15 cellular contexts compared by ENCODE assay signal in the genomic region with DNA sequence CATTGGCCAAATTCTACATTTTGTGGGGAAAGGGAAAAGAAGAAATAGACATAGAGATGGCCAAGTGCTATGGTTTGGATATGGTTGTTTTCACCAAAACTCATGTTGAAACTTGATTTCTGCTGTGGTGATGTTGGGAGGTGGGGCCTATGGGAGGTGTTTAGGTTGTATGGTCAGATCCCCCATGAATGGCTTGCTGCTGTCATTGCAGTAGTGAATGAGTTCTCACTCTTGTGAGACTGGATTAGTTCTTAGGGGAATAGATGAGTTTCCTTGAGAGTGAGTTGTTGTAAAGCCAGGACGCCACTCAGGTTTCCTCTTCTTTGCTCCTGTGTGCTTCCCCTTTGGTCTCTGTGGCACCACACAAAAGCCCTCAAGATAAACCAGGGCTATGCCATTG.
A peak's percentile ranks its signal among the peaks of the same experiment; 100 is the strongest.
DNase-seq lines count a peak whose midpoint lies in the region; ATAC-seq and TF ChIP-seq lines count a peak whose summit lies in the region.
"Had no signal": no experiment of that assay in that cellular context is flagged by ENCODE, and none has a peak within 500 bp of the region (broad histone marks: within the 10 kb centered on the region; RNA-seq: fewer than 3 reads in every experiment).

No MANE protein-coding gene starts in this region.

- H3K27me3 ChIP-seq in endodermal cell (ENCODE audit: control insufficient read depth, insufficient read depth, low read length, poor library complexity, severe bottlenecking) (no peaks in the 10 kb centered on the region), esophagus muscularis mucosa (no peaks in the 10 kb centered on the region)
- H3K27me3 ChIP-seq: BLaER1 treated with 17β-estradiol and CSF1 and Interleukin-3, amounts not matched to agents 10 nM and 100 nM had no signal

- H3K4me1 Mint-ChIP-seq in activated T-cell treated with anti-CD3 and anti-CD28 coated beads, Interleukin-2, amount 50 U/mL, for 72 hours (ENCODE audit: low read depth), result peaks cover 6% of the 10 kb centered on the region
- peaks cover 7% of the 10 kb centered on the region for H3K4me1 Mint-ChIP-seq in endodermal cell
- H3K4me1 Mint-ChIP-seq: CD4-positive, CD25-positive, alpha-beta regulatory T cell had no signal

- peaks cover 0 to 1% of the 10 kb centered on the region in 2 donors for H3K9me3 Mint-ChIP-seq in activated T-cell treated with anti-CD3 and anti-CD28 coated beads, Interleukin-2, amount 50 U/mL, for 72 hours
- H3K9me3 Mint-ChIP-seq in endodermal cell, result no peaks in the 10 kb centered on the region
- H3K9me3 Mint-ChIP-seq: CD4-positive, CD25-positive, alpha-beta regulatory T cell had no signal

- H3K4me3 Mint-ChIP-seq in activated T-cell treated with anti-CD3 and anti-CD28 coated beads, Interleukin-2, amount 50 U/mL, for 72 hours, result no peak overlapping the region
- H3K4me3 Mint-ChIP-seq in endodermal cell, result no peak overlapping the region
- H3K4me3 Mint-ChIP-seq: CD4-positive, CD25-positive, alpha-beta regulatory T cell had no signal

- intact Hi-C loops in OCI-LY7 (cut with micrococcal nuclease; ENCODE audit: unreplicated experiment), result no loop called here
- intact Hi-C loops in esophagus muscularis mucosa (cut with DNase I), result no loop called here

- H3K27me3 Mint-ChIP-seq in activated T-cell treated with anti-CD3 and anti-CD28 coated beads, Interleukin-2, amount 50 U/mL, for 72 hours (ENCODE audit: low read depth), result no peaks in the 10 kb centered on the region
- H3K27me3 Mint-ChIP-seq in endodermal cell (ENCODE audit: insufficient read depth), result no peaks in the 10 kb centered on the region

- no peak overlapping the region for H3K27ac ChIP-seq in OCI-LY7 (ENCODE audit: low read depth, low read length, poor library complexity, severe bottlenecking)
- no peak overlapping the region for H3K27ac ChIP-seq in endodermal cell (ENCODE audit: low read depth, low read length)
- H3K27ac ChIP-seq in esophagus muscularis mucosa (replicated peaks in 1 of 4), result no peak overlapping the region
- H3K27ac ChIP-seq: BLaER1 treated with 17β-estradiol and CSF1 and Interleukin-3, amounts not matched to agents 10 nM and 100 nM had no signal

- H3K4me2 ChIP-seq in OCI-LY7 (ENCODE audit: low read length), result no peak overlapping the region
- H3K4me2 ChIP-seq: BLaER1 treated with 17β-estradiol and CSF1 and Interleukin-3, amounts not matched to agents 10 nM and 100 nM had no signal

- no peak overlapping the region for H3K9ac ChIP-seq in endodermal cell (ENCODE audit: extremely low read depth, low read length, poor library complexity, severe bottlenecking)
- H3K9ac ChIP-seq: BLaER1 treated with 17β-estradiol and CSF1 and Interleukin-3, amounts not matched to agents 10 nM and 100 nM had no signal

- no peaks in the 10 kb centered on the region for H3K36me3 ChIP-seq in OCI-LY7 (ENCODE audit: insufficient read depth, low read length)
- H3K36me3 ChIP-seq in endodermal cell (ENCODE audit: control insufficient read depth, insufficient read depth, low read length), result no peaks in the 10 kb centered on the region
- no peaks in the 10 kb centered on the region for H3K36me3 ChIP-seq in esophagus muscularis mucosa
- H3K36me3 ChIP-seq: BLaER1 treated with 17β-estradiol and CSF1 and Interleukin-3, amounts not matched to agents 10 nM and 100 nM had no signal

- ATAC-seq in activated T-cell treated with anti-CD3 and anti-CD28 coated beads, Interleukin-2, amount 50 U/mL, for 72 hours (replicated peaks in 1 of 2), result peak; percentile 32 to 71
- ATAC-seq: HCT116 had no signal

- H3K9me3 ChIP-seq in OCI-LY7 (ENCODE audit: low read length) (no peaks in the 10 kb centered on the region), endodermal cell (ENCODE audit: control insufficient read depth, low read length) (no peaks in the 10 kb centered on the region), esophagus muscularis mucosa (no peaks in the 10 kb centered on the region)
- H3K9me3 ChIP-seq: BLaER1 treated with 17β-estradiol and CSF1 and Interleukin-3, amounts not matched to agents 10 nM and 100 nM had no signal

- BruUV-seq in OCI-LY7 (replicated peaks; lab: Mats Ljungman, UMichigan), result no TSS peak

- CTCF ChIA-PET in OCI-LY7 (lab: Charles Lee; ENCODE audit: unreplicated experiment), result no interaction called here

- H3K4me1 ChIP-seq in OCI-LY7 (ENCODE audit: insufficient read depth, low read length, poor library complexity, severe bottlenecking) (no peaks in the 10 kb centered on the region), endodermal cell (ENCODE audit: control insufficient read depth, insufficient read depth, low read length) (no peaks in the 10 kb centered on the region), esophagus muscularis mucosa (peaks cover 0 to 15% (median 6%) of the 10 kb centered on the region in 4 donors)
- H3K4me1 ChIP-seq: BLaER1 treated with 17β-estradiol and CSF1 and Interleukin-3, amounts not matched to agents 10 nM and 100 nM had no signal

- no peak for TF ChIP-seq CTCF in OCI-LY7 (conservative IDR thresholded peaks at IDR 0.05; ENCODE audit: low read length)
- TF ChIP-seq CTCF in endodermal cell (conservative IDR thresholded peaks at IDR 0.05), result no peak
- TF ChIP-seq CTCF in esophagus muscularis mucosa (IDR thresholded peaks at IDR 0.05), result no peak

- H3K36me3 Mint-ChIP-seq in activated T-cell treated with anti-CD3 and anti-CD28 coated beads, Interleukin-2, amount 50 U/mL, for 72 hours (ENCODE audit: insufficient read depth in 2 of 2), result no peaks in the 10 kb centered on the region
- H3K36me3 Mint-ChIP-seq in endodermal cell (ENCODE audit: low read depth), result no peaks in the 10 kb centered on the region
- H3K36me3 Mint-ChIP-seq: CD4-positive, CD25-positive, alpha-beta regulatory T cell had no signal

- no peaks in the 10 kb centered on the region for H3K79me2 ChIP-seq in OCI-LY7 (ENCODE audit: insufficient read depth, low read depth, low read length)

- TF ChIP-seq POLR2A in esophagus muscularis mucosa (IDR thresholded peaks at IDR 0.05; ENCODE audit: low read depth), result no peak

- H2AFZ ChIP-seq in OCI-LY7 (ENCODE audit: low read length), result 0 out of 2 replicates have a peak overlapping the region, but pooled peaks have one; percentile 10

- POLR2A ChIA-PET in OCI-LY7 (lab: Charles Lee), result no interaction called here

- H4K20me1 ChIP-seq in OCI-LY7 (ENCODE audit: insufficient read depth, low read length), result no peaks in the 10 kb centered on the region
- H4K20me1 ChIP-seq: BLaER1 treated with 17β-estradiol and CSF1 and Interleukin-3, amounts not matched to agents 10 nM and 100 nM had no signal

- WGBS in endodermal cell (ENCODE audit: insufficient coverage in 1 of 2, insufficient read length in 1 of 2), 2 experiments, result 100% methylated on average over 1 of the region's 1 CpG; no CpG with 5 or more reads in 1 of the 2 experiments
- 89% methylated on average over 1 of the region's 1 CpG for WGBS in esophagus muscularis mucosa

- TF ChIP-seq EP300 in esophagus muscularis mucosa (IDR thresholded peaks at IDR 0.05), result no peak

- no peak overlapping the region for H3K27ac Mint-ChIP-seq in activated T-cell treated with anti-CD3 and anti-CD28 coated beads, Interleukin-2, amount 50 U/mL, for 72 hours
- peak overlapping the region; percentile 45 for H3K27ac Mint-ChIP-seq in endodermal cell
- H3K27ac Mint-ChIP-seq: CD4-positive, CD25-positive, alpha-beta regulatory T cell had no signal

- 0 out of 2 replicates have a peak, but pooled peaks cover 3% of the 10 kb centered on the region for H3K9me2 ChIP-seq in OCI-LY7 (ENCODE audit: insufficient read depth, low read length)

- H3K4me3 ChIP-seq in OCI-LY7 (ENCODE audit: low read depth, low read length, poor library complexity, severe bottlenecking) (no peak overlapping the region), endodermal cell (ENCODE audit: low read length) (no peak overlapping the region), esophagus muscularis mucosa (no peak overlapping the region)
- H3K4me3 ChIP-seq: BLaER1 treated with 17β-estradiol and CSF1 and Interleukin-3, amounts not matched to agents 10 nM and 100 nM had no signal

- peak in 1 of 2 donors; percentile 4 for DNase-seq in activated T-cell treated with anti-CD3 and anti-CD28 coated beads, Interleukin-2, amount 50 U/mL, for 72 hours
- no peak for DNase-seq in activated T-cell treated with anti-CD3 and anti-CD28 coated beads, Interleukin-2, amount 50 U/mL, for 48 hours
- no peak for DNase-seq in OCI-LY7 (ENCODE audit: low spot score)
- DNase-seq in endodermal cell, result no peak
- no peak for DNase-seq in hepatic stellate cell (ENCODE audit: low spot score)
- no peak for DNase-seq in activated CD4-positive, alpha-beta T cell treated with anti-CD3 and anti-CD28 coated beads, Interleukin-2, amount 50 U/mL, for 48 hours
- no peak for DNase-seq in esophagus muscularis mucosa (ENCODE audit: extremely low spot score)
- DNase-seq: 8988T; ACHN; Calu3; CD4-positive, CD25-positive, alpha-beta regulatory T cell; DMS 273 treated with DMSO at 0.1 percent for 48 hours; IMR-90 had no signal
